ENCODE assay signal across 17 cellular contexts in the genomic region with DNA sequence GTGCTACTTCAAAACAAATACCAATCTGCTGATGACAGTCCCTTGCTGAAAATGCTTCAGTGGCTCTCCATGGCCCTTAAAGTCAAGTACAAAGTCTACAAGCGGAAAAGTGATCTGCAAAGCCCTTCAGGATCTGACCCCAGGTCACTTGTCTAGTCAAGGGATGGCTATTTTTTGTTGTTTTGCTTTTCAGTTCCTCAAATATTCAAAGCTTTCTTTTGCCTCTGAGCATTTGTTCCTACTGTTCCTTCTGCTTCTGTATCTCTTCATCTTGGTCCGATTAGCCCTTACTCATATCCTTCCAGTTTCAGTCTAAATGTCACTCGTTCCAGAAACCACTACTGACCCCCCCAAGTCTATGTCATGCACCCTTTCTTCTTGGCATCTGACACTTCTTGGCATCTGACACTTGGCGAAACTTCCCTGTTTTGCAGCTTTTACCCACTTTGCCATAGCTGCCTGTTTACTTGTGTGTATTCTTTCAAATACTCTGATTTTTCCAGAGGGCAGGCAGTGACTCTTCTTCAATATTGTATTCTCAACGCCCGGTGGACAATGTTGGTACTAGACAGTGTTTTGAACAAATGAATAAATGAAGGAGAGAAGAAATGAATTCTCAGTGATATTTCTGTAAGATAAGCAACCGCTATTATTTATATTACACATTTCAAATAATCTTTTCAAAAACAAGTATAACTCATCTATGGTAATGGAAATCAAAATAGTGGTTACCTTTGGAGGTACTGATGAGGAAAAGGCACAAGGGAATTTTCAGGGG.
DNase-seq lines count a peak whose midpoint lies in the region; ATAC-seq, FAIRE-seq and TF ChIP-seq lines count a peak whose summit lies in the region.
"Had no signal": no experiment of that assay in that cellular context is flagged by ENCODE, and none has a peak within 500 bp of the region (broad histone marks: within the 10 kb centered on the region; RNA-seq: fewer than 3 reads in every experiment).

No MANE protein-coding gene starts in this region.

- H3K27ac Mint-ChIP-seq in astrocyte (ENCODE audit: unreplicated experiment), result peak overlapping the region; percentile 43
- H3K27ac Mint-ChIP-seq in activated naive CD8-positive, alpha-beta T cell treated with anti-CD3 and anti-CD28 coated beads for 36 hours, result no peak overlapping the region
- H3K27ac Mint-ChIP-seq: activated CD8-positive, alpha-beta T cell treated with anti-CD3 and anti-CD28 coated beads for 36 hours had no signal

- no peak overlapping the region for H3K27ac ChIP-seq in astrocyte (ENCODE audit: low read depth, low read length)
- peak overlapping the region; percentile 78 for H3K27ac ChIP-seq in trophoblast cell (ENCODE audit: low read depth, low read length)
- H3K27ac ChIP-seq: C4-2B, neutrophil, right lobe of liver, SJCRH30 had no signal

- no peak overlapping the region for H3K14ac ChIP-seq in trophoblast cell (ENCODE audit: low read length)

- H3K36me3 ChIP-seq in astrocyte (ENCODE audit: insufficient read depth, low read length), result no peaks in the 10 kb centered on the region
- peaks cover 0 to 9% of the 10 kb centered on the region in 2 experiments for H3K36me3 ChIP-seq in trophoblast cell (ENCODE audit: control insufficient read depth in 1 of 2, insufficient read depth in 2 of 2, low read length in 2 of 2)
- H3K36me3 ChIP-seq: neutrophil, right lobe of liver, SJCRH30 had no signal

- no CpG with 5 or more reads among the region's 7 CpGs for WGBS in trophoblast cell (ENCODE audit: extremely low coverage, insufficient coverage, insufficient read length)

- H4K20me1 ChIP-seq in astrocyte (ENCODE audit: insufficient read depth, low read length), result no peaks in the 10 kb centered on the region

- no peak for TF ChIP-seq CTCF in astrocyte (IDR thresholded peaks at IDR 0.05; ENCODE audit: insufficient read depth, low read depth, low read length)

- H3K9me3 ChIP-seq in astrocyte (ENCODE audit: insufficient read depth, low read depth, low read length), result no peaks in the 10 kb centered on the region
- peaks cover 3% of the 10 kb centered on the region for H3K9me3 ChIP-seq in trophoblast cell (ENCODE audit: insufficient read depth, low read depth, low read length)
- H3K9me3 ChIP-seq: neutrophil, right lobe of liver, SJCRH30 had no signal

- H2AK5ac ChIP-seq in trophoblast cell (ENCODE audit: low read length), result no peak overlapping the region

- ATAC-seq in HG03159 (IDR thresholded peaks at IDR 0.05; ENCODE audit: unreplicated experiment) (peak; percentile 56), GM21423 (IDR thresholded peaks at IDR 0.05; ENCODE audit: unreplicated experiment) (no peak)
- ATAC-seq: activated CD8-positive, alpha-beta T cell treated with anti-CD3 and anti-CD28 coated beads for 36 hours had no signal

- no peak overlapping the region for H4K12ac ChIP-seq in trophoblast cell (ENCODE audit: low read depth, low read length)

- H2BK5ac ChIP-seq in trophoblast cell (ENCODE audit: low read depth, low read length, poor library complexity), result no peak overlapping the region

- H3K4me1 ChIP-seq in astrocyte (ENCODE audit: insufficient read depth, low read length) (peaks cover 15% of the 10 kb centered on the region), trophoblast cell (ENCODE audit: control insufficient read depth in 1 of 2, insufficient read depth in 2 of 2, low read length in 2 of 2) (peaks cover 5 to 21% of the 10 kb centered on the region in 2 experiments)

- no peak overlapping the region for H3K4ac ChIP-seq in trophoblast cell (ENCODE audit: low read depth, low read length)

- H3K23ac ChIP-seq in trophoblast cell (ENCODE audit: low read length), result no peak overlapping the region

- H2AFZ ChIP-seq in astrocyte (ENCODE audit: low read depth, low read length) (no peak overlapping the region), trophoblast cell (ENCODE audit: insufficient read depth, low read length, poor library complexity) (no peak overlapping the region)

- H2BK12ac ChIP-seq in trophoblast cell (ENCODE audit: low read length), result peak overlapping the region; percentile 92

- peak overlapping the region; percentile 50 for H4K91ac ChIP-seq in trophoblast cell (ENCODE audit: low read depth, low read length)

- H3K79me2 ChIP-seq in astrocyte (ENCODE audit: insufficient read depth, low read length) (no peaks in the 10 kb centered on the region), trophoblast cell (ENCODE audit: control insufficient read depth, insufficient read depth, low read length, poor library complexity) (peaks cover 6% of the 10 kb centered on the region)

- H2BK120ac ChIP-seq in trophoblast cell (ENCODE audit: insufficient read depth, low read length, poor library complexity), result peak overlapping the region; percentile 47

- peaks cover 41% of the 10 kb centered on the region for H3K79me1 ChIP-seq in trophoblast cell (ENCODE audit: low read length)

- H3K27me3 ChIP-seq in astrocyte (ENCODE audit: insufficient read depth, low read length) (no peaks in the 10 kb centered on the region), trophoblast cell (ENCODE audit: insufficient read depth, low read length) (no peaks in the 10 kb centered on the region)
- H3K27me3 ChIP-seq: neutrophil, right lobe of liver, SJCRH30 had no signal

- FAIRE-seq in astrocyte (lab: Jason Lieb, UNC), result no peak
- FAIRE-seq: TTC549 had no signal

- peaks cover 1% of the 10 kb centered on the region for H3K36me3 Mint-ChIP-seq in astrocyte (ENCODE audit: low read depth, unreplicated experiment)
- no peaks in the 10 kb centered on the region for H3K36me3 Mint-ChIP-seq in activated naive CD8-positive, alpha-beta T cell treated with anti-CD3 and anti-CD28 coated beads for 36 hours

- H3K9ac ChIP-seq in astrocyte (ENCODE audit: low read length) (no peak overlapping the region), trophoblast cell (ENCODE audit: low read length) (no peak overlapping the region)

- no peak overlapping the region for H3K4me3 Mint-ChIP-seq in astrocyte (ENCODE audit: unreplicated experiment)
- no peak overlapping the region for H3K4me3 Mint-ChIP-seq in activated naive CD8-positive, alpha-beta T cell treated with anti-CD3 and anti-CD28 coated beads for 36 hours
- H3K4me3 Mint-ChIP-seq: activated CD8-positive, alpha-beta T cell treated with anti-CD3 and anti-CD28 coated beads for 36 hours had no signal

- H3K27me3 Mint-ChIP-seq in astrocyte (ENCODE audit: low read depth, unreplicated experiment), result no peaks in the 10 kb centered on the region
- H3K27me3 Mint-ChIP-seq in activated naive CD8-positive, alpha-beta T cell treated with anti-CD3 and anti-CD28 coated beads for 36 hours, result no peaks in the 10 kb centered on the region

- DNase-seq in NCI-H510A treated with DMSO at 0.1 percent for 48 hours (lab: John Stamatoyannopoulos, UW), result peak; percentile 13
- no peak for DNase-seq in NCI-H510A (lab: John Stamatoyannopoulos, UW)
- no peak for DNase-seq in astrocyte (ENCODE audit: low read depth)
- peak in 1 of 2 donors; percentile 52 for DNase-seq in trophoblast cell
- DNase-seq in activated naive CD8-positive, alpha-beta T cell treated with anti-CD3 and anti-CD28 coated beads for 36 hours, result no peak
- no peak for DNase-seq in activated CD4-positive, alpha-beta T cell treated with anti-CD3 and anti-CD28 coated beads, Interleukin-2, amount 50 U/mL, for 4 hours
- DNase-seq: activated CD8-positive, alpha-beta T cell treated with anti-CD3 and anti-CD28 coated beads for 36 hours; activated effector memory CD4-positive, alpha-beta T cell treated with Interleukin-2 at 50 U/mL for 16 hours; EL; right lobe of liver; SJCRH30; stimulated activated CD4-positive, alpha-beta T cell treated with anti-CD3 and anti-CD28 coated beads, Interleukin-2, amount 100 ng/mL, for 48 hours had no signal

- H4K8ac ChIP-seq in trophoblast cell (ENCODE audit: low read depth, low read length), result no peak overlapping the region

- H3K9me3 Mint-ChIP-seq in astrocyte (ENCODE audit: unreplicated experiment), result no peaks in the 10 kb centered on the region
- H3K9me3 Mint-ChIP-seq in activated naive CD8-positive, alpha-beta T cell treated with anti-CD3 and anti-CD28 coated beads for 36 hours, result no peaks in the 10 kb centered on the region
- H3K9me3 Mint-ChIP-seq: activated CD8-positive, alpha-beta T cell treated with anti-CD3 and anti-CD28 coated beads for 36 hours had no signal

- no peak overlapping the region for H3K4me2 ChIP-seq in astrocyte (ENCODE audit: low read length)
- H3K4me2 ChIP-seq in trophoblast cell (ENCODE audit: low read length), result no peak overlapping the region

- no peak overlapping the region for H3K18ac ChIP-seq in trophoblast cell (ENCODE audit: low read length)

- peaks cover 51% of the 10 kb centered on the region for H3K4me1 Mint-ChIP-seq in astrocyte (ENCODE audit: low read depth, unreplicated experiment)
- no peaks in the 10 kb centered on the region for H3K4me1 Mint-ChIP-seq in activated naive CD8-positive, alpha-beta T cell treated with anti-CD3 and anti-CD28 coated beads for 36 hours

- H3K4me3 ChIP-seq in astrocyte (ENCODE audit: insufficient read depth, low read depth, low read length) (no peak overlapping the region), trophoblast cell (ENCODE audit: low read depth, low read length) (no peak overlapping the region)
- H3K4me3 ChIP-seq: right lobe of liver, SJCRH30 had no signal
